Comparison of ENCODE assay signal across 7 cellular contexts in the genomic region with DNA sequence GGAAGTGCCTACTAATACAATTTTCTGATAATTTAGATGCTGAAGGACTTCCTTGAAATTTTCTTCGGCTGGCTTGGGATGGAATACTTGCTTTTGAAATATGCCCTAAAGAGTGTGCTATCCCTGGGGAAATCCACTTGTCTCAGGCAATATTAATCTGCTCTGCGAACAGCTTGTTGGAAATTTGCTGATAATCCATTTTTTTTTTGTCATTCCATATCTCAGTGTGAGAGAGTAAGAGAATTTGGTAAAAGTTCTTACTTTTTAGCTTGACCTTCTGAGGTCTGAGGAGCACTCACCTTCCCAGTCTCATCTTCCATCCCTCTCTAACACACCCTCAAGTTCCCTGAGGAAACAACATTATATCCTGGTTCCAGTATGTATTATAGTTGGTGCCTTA.
"Had no signal": no experiment of that assay in that cellular context is flagged by ENCODE, and none has a peak within 500 bp of the region (broad histone marks: within the 10 kb centered on the region; RNA-seq: fewer than 3 reads in every experiment).

No MANE protein-coding gene starts in this region.

- H3K4me1 Mint-ChIP-seq: IgD-negative memory B cell had no signal

- H3K4me3 Mint-ChIP-seq: IgD-negative memory B cell had no signal

- FAIRE-seq: HTR-8/SVneo had no signal

- H3K27ac ChIP-seq: HL-60, KMS-11 had no signal

- H3K36me3 Mint-ChIP-seq: IgD-negative memory B cell had no signal

- H3K4me2 ChIP-seq: KMS-11 had no signal

- DNase-seq: IMR-90, KBM-7, KG1 had no signal

- H3K9ac ChIP-seq: KMS-11 had no signal
